ENCODE assay signal across 8 cellular contexts in the genomic region with DNA sequence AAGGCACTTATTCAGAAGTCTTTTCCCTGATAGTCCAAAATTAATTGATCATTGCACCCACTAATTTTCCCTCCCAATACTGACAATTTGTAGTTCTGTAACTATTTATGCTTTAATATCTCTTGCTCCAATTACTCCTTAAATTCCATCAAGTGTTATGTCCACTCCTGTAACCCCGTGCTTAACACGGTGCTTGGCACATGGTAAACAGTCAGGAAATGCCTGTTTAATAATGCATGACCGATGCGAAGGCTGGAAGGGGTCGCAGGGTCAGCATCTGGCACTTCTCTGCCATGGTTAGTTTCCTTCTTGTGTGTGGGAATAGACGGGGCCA. TPM values are rescaled to one million over a fixed set of nuclear protein-coding genes. Genes with fewer than 3 reads are reported as not detected.
A peak's percentile ranks its signal among the peaks of the same experiment; 100 is the strongest.
DNase-seq lines count a peak whose midpoint lies in the region; ATAC-seq and TF ChIP-seq lines count a peak whose summit lies in the region.

No MANE protein-coding gene starts in this region.

- CTCF ChIA-PET in HEK293 (lab: Yijun Ruan, JAX), result interaction anchor here (1.1 kb wide), 1 partner anchor 259 kb away, joined by 4 read pairs; no protein-coding TSS in a partner anchor
- CTCF ChIA-PET in activated B cell treated with CpG ODN at 0.5 μM for 24 hours (lab: Charles Lee), result no interaction called here

- H2AFZ ChIP-seq in hepatocyte, result peak overlapping the region; percentile 95

- peak overlapping the region; percentile 51; the same call in 1 of the 2 replicates for H3K27ac ChIP-seq in HEK293 (ENCODE audit: extremely low read depth, low read depth, low read length)
- H3K27ac ChIP-seq in hepatocyte, result peak overlapping the region; percentile 80
- peak overlapping the region in 19 of 21 experiments; percentile 34 to 98 (median 92) for H3K27ac ChIP-seq in skin epidermis

- H3K4me3 ChIP-seq in HEK293 (ENCODE audit: low read depth, low read length) (peak overlapping the region; percentile 100), hepatocyte (peak overlapping the region; percentile 33), skin epidermis (peak overlapping the region; percentile 60 to 100 (median 89))

- no peaks in the 10 kb centered on the region for H3K27me3 ChIP-seq in hepatocyte

- H3K4me1 ChIP-seq in HEK293 (ENCODE audit: control insufficient read depth, insufficient read depth, low read length), result no peaks in the 10 kb centered on the region
- no peaks in the 10 kb centered on the region for H3K4me1 ChIP-seq in hepatocyte (ENCODE audit: insufficient read depth)

- DNase-seq in activated B cell treated with CpG ODN at 0.5 μM for 24 hours (no peak), hepatocyte (ENCODE audit: low spot score) (no peak), pons (ENCODE audit: low spot score) (no peak), DMS153 treated with DMSO at 0.1 percent for 48 hours (lab: John Stamatoyannopoulos, UW; ENCODE audit: unreplicated experiment) (no peak), DMS 273 treated with DMSO at 0.1 percent for 48 hours (lab: John Stamatoyannopoulos, UW) (no peak)

- POLR2A ChIA-PET in HEK293 (lab: Yijun Ruan, JAX), result interaction anchor here (0.7 to 1.9 kb wide), 6 partner anchors 9 to 687 kb away, joined by 3 to 7 read pairs (median 4); partner anchors contain the start of gene KPNA1
- POLR2A ChIA-PET in activated B cell treated with CpG ODN at 0.5 μM for 24 hours (lab: Charles Lee), result interaction anchor here (0.9 to 1.8 kb wide), 8 partner anchors 10 to 1655 kb away, joined by 3 to 5 read pairs (median 4); partner anchors contain the start of genes FAM162A, HCLS1, HSPBAP1 and POLQ

- H3K9me2 ChIP-seq in hepatocyte (replicated peaks; ENCODE audit: insufficient read depth), result no peaks in the 10 kb centered on the region

- peak overlapping the region; percentile 96 for H3K4me3 Mint-ChIP-seq in activated B cell treated with CpG ODN at 0.5 μM for 24 hours

- H3K36me3 ChIP-seq in HEK293 (ENCODE audit: control insufficient read depth in 2 of 2, insufficient read depth in 1 of 2, low read length in 2 of 2), result no peaks in the 10 kb centered on the region
- no peaks in the 10 kb centered on the region for H3K36me3 ChIP-seq in hepatocyte (replicated peaks; ENCODE audit: insufficient read depth, low read depth)

- TF ChIP-seq CTCF in HEK293 (tag by site-specific recombination; IDR thresholded peaks at IDR 0.05) (no peak), activated B cell treated with CpG ODN at 0.5 μM for 24 hours (IDR thresholded peaks at IDR 0.05) (no peak), hepatocyte (IDR thresholded peaks at IDR 0.05; ENCODE audit: poor library complexity) (no peak)

- no peak for TF ChIP-seq POLR2A in GM18505 (IDR thresholded peaks at IDR 0.05; ENCODE audit: borderline replicate concordance, extremely low read depth, insufficient read depth, insufficient read length)

- peaks cover 8% of the 10 kb centered on the region for H3K36me3 Mint-ChIP-seq in activated B cell treated with CpG ODN at 0.5 μM for 24 hours (ENCODE audit: low read depth)

- peaks cover 16% of the 10 kb centered on the region for H3K4me1 Mint-ChIP-seq in activated B cell treated with CpG ODN at 0.5 μM for 24 hours

- peak overlapping the region; percentile 97 for H3K27ac Mint-ChIP-seq in activated B cell treated with CpG ODN at 0.5 μM for 24 hours

- no peaks in the 10 kb centered on the region for H3K9me3 ChIP-seq in HEK293 (ENCODE audit: control insufficient read depth, insufficient read depth, low read depth, low read length)
- H3K9me3 ChIP-seq in hepatocyte (ENCODE audit: low read depth), result peaks cover 3% of the 10 kb centered on the region

- ATAC-seq in activated B cell treated with CpG ODN at 0.5 μM for 24 hours (ENCODE audit: low read depth), result no peak
- no peak for ATAC-seq in GM18505 (IDR thresholded peaks at IDR 0.05; ENCODE audit: unreplicated experiment)

- intact Hi-C loops in activated B cell treated with CpG ODN at 0.5 μM for 24 hours (cut with micrococcal nuclease), result loop anchor here (1.0 to 5.0 kb wide), 10 partner anchors 89 to 1655 kb away; partner anchors contain the start of genes DTX3L, GOLGB1, HACD2 and HCLS1

- peaks cover 3% of the 10 kb centered on the region for H3K9me3 Mint-ChIP-seq in activated B cell treated with CpG ODN at 0.5 μM for 24 hours

- H3K4me2 ChIP-seq in hepatocyte, result peak overlapping the region; percentile 81

- WGBS in hepatocyte (ENCODE audit: low lambda C conversion rate, missing lambda C conversion rate), result 9% methylated on average over 6 of the region's 6 CpGs

- peaks cover 1% of the 10 kb centered on the region for H3K27me3 Mint-ChIP-seq in activated B cell treated with CpG ODN at 0.5 μM for 24 hours

- H3K79me2 ChIP-seq in hepatocyte, result peaks cover 26% of the 10 kb centered on the region

- H4K20me1 ChIP-seq in hepatocyte (ENCODE audit: insufficient read depth, poor library complexity, severe bottlenecking), result no peaks in the 10 kb centered on the region

TF ChIP-seq in HEK293, 187 proteins besides CTCF, POLR2A, EP300 and RAD21 (continues in another document):
- no peak for TF ChIP-seq ZFP69B (tag by site-specific recombination; IDR thresholded peaks at IDR 0.05)
- TF ChIP-seq, protein P1, sequence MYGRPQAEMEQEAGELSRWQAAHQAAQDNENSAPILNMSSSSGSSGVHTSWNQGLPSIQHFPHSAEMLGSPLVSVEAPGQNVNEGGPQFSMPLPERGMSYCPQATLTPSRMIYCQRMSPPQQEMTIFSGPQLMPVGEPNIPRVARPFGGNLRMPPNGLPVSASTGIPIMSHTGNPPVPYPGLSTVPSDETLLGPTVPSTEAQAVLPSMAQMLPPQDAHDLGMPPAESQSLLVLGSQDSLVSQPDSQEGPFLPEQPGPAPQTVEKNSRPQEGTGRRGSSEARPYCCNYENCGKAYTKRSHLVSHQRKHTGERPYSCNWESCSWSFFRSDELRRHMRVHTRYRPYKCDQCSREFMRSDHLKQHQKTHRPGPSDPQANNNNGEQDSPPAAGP (tag by site-specific recombination; IDR thresholded peaks at IDR 0.05), result no peak
- no peak for TF ChIP-seq ZNF157 (tag by site-specific recombination; IDR thresholded peaks at IDR 0.05)
- no peak for TF ChIP-seq ZBTB11 (tag by site-specific recombination; conservative IDR thresholded peaks at IDR 0.05; ENCODE audit: low read depth)
- no peak for TF ChIP-seq INSM2 (tag by site-specific recombination; IDR thresholded peaks at IDR 0.05)
- TF ChIP-seq ZNF707 (tag by site-specific recombination; IDR thresholded peaks at IDR 0.05), result no peak
- TF ChIP-seq HOXD13 (CRISPR knock-in tag; IDR thresholded peaks at IDR 0.05; ENCODE audit: borderline replicate concordance), result no peak
- TF ChIP-seq KLF8 (tag by site-specific recombination; IDR thresholded peaks at IDR 0.05), result no peak
- TF ChIP-seq, protein P2, sequence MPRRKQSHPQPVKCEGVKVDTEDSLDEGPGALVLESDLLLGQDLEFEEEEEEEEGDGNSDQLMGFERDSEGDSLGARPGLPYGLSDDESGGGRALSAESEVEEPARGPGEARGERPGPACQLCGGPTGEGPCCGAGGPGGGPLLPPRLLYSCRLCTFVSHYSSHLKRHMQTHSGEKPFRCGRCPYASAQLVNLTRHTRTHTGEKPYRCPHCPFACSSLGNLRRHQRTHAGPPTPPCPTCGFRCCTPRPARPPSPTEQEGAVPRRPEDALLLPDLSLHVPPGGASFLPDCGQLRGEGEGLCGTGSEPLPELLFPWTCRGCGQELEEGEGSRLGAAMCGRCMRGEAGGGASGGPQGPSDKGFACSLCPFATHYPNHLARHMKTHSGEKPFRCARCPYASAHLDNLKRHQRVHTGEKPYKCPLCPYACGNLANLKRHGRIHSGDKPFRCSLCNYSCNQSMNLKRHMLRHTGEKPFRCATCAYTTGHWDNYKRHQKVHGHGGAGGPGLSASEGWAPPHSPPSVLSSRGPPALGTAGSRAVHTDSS (tag by site-specific recombination; IDR thresholded peaks at IDR 0.05), result no peak

RNA-seq across cellular contexts. Expression of gene SEC22A, which starts 0.6 kb away (rescaled TPM):
- total RNA-seq in activated B cell treated with CpG ODN at 0.5 μM for 24 hours, result 13.5 and 15.9 TPM in 2 replicates
- 21.9 and 28.8 TPM in 2 replicates for total RNA-seq in hepatocyte
- polyA plus RNA-seq in hepatocyte, result 13.9 and 16.0 TPM in 2 replicates

Comparison
In these comparisons a context has a peak if more than half of its experiments do, and no peak if none do; other contexts are left out.
1. H3K4me3 ChIP-seq: peak in every context shown above with its lines; median percentile 100 in HEK293; 89 in skin epidermis; 33 in hepatocyte.